ENCODE assay signal across 22 cellular contexts in genomic region chr7:984361-985126, GRCh38. TPM values are rescaled to one million over a fixed set of nuclear protein-coding genes. Genes with fewer than 3 reads are reported as not detected.
"Had no signal": no experiment of that assay in that cellular context is flagged by ENCODE, and none has a peak within 500 bp of the region (broad histone marks: within the 10 kb centered on the region; RNA-seq: fewer than 3 reads in every experiment).

No MANE protein-coding gene starts in this region.

- H3K27me3 Mint-ChIP-seq: activated CD4-positive, alpha-beta T cell treated with anti-CD3 and anti-CD28 coated beads, Interleukin-2, amount 10 ng/mL, durations not matched to agents 24 days and 14 days; activated CD8-positive, alpha-beta memory T cell treated with anti-CD3 and anti-CD28 coated beads, Interleukin-2, amount 10 ng/mL, durations not matched to agents 7 days and 5 days had no signal

- H3K9me3 Mint-ChIP-seq: activated CD4-positive, alpha-beta T cell treated with anti-CD3 and anti-CD28 coated beads, Interleukin-2, amount 10 ng/mL, durations not matched to agents 24 days and 14 days; activated naive CD4-positive, alpha-beta T cell treated with anti-CD3 and anti-CD28 coated beads, Interleukin-2, amount 50 U/mL, for 72 hours; activated T-cell treated with anti-CD3 and anti-CD28 coated beads, Interleukin-2, amount 50 U/mL, for 24 hours; activated T-helper 1 cell treated with anti-CD3 and anti-CD28 coated beads, Interleukin-12 subunit alpha, Interleukin-12 subunit beta, Interleukin-2, Interleukin-4 antibody, amounts not matched to agents 30 ng/mL and 10 ng/mL and 1 ng/mL, durations not matched to agents 14 hours and 24 hours and 36 hours; T-helper 1 cell treated with Interleukin-12 subunit alpha and Interleukin-12 subunit beta and Interleukin-4 antibody, amounts not matched to agents 30 μg/mL and 1 μg/mL, for 36 hours; WTC11 had no signal

- H3K27ac Mint-ChIP-seq: activated CD4-positive, alpha-beta T cell treated with anti-CD3 and anti-CD28 coated beads, Interleukin-2, amount 10 ng/mL, durations not matched to agents 24 days and 14 days; activated CD8-positive, alpha-beta memory T cell treated with anti-CD3 and anti-CD28 coated beads, Interleukin-2, amount 10 ng/mL, durations not matched to agents 7 days and 5 days; activated naive CD4-positive, alpha-beta T cell treated with anti-CD3 and anti-CD28 coated beads, Interleukin-2, amount 50 U/mL, for 72 hours; activated T-cell treated with anti-CD3 and anti-CD28 coated beads, Interleukin-2, amount 50 U/mL, for 24 hours; activated T-helper 1 cell treated with anti-CD3 and anti-CD28 coated beads, Interleukin-12 subunit alpha, Interleukin-12 subunit beta, Interleukin-2, Interleukin-4 antibody, amounts not matched to agents 30 ng/mL and 10 ng/mL and 1 ng/mL, durations not matched to agents 14 hours and 24 hours and 36 hours; T-helper 1 cell treated with Interleukin-12 subunit alpha and Interleukin-12 subunit beta and Interleukin-4 antibody, amounts not matched to agents 30 μg/mL and 1 μg/mL, for 36 hours; WTC11 had no signal

- H3K4me3 Mint-ChIP-seq: activated CD4-positive, alpha-beta T cell treated with anti-CD3 and anti-CD28 coated beads, Interleukin-2, amount 10 ng/mL, durations not matched to agents 24 days and 14 days; activated CD8-positive, alpha-beta memory T cell treated with anti-CD3 and anti-CD28 coated beads, Interleukin-2, amount 10 ng/mL, durations not matched to agents 7 days and 5 days; activated T-cell treated with anti-CD3 and anti-CD28 coated beads, Interleukin-2, amount 50 U/mL, for 24 hours; activated T-helper 1 cell treated with anti-CD3 and anti-CD28 coated beads, Interleukin-12 subunit alpha, Interleukin-12 subunit beta, Interleukin-2, Interleukin-4 antibody, amounts not matched to agents 30 ng/mL and 10 ng/mL and 1 ng/mL, durations not matched to agents 14 hours and 24 hours and 36 hours; T-helper 1 cell treated with Interleukin-12 subunit alpha and Interleukin-12 subunit beta and Interleukin-4 antibody, amounts not matched to agents 30 μg/mL and 1 μg/mL, for 36 hours; WTC11 had no signal

- DNase-seq: activated CD4-positive, alpha-beta T cell treated with anti-CD3 and anti-CD28 coated beads, Interleukin-2, amount 10 ng/mL, durations not matched to agents 24 days and 14 days; activated CD4-positive, alpha-beta T cell treated with anti-CD3 and anti-CD28 coated beads, Interleukin-2, amount 50 U/mL, for 48 hours; activated CD4-positive, CD25-positive, alpha-beta regulatory T cell treated with anti-CD3 and anti-CD28 coated beads, Interleukin-2, amount 50 U/mL, for 72 hours; activated CD8-positive, alpha-beta memory T cell treated with anti-CD3 and anti-CD28 coated beads, Interleukin-2, amount 10 ng/mL, durations not matched to agents 7 days and 5 days; activated effector memory CD4-positive, alpha-beta T cell treated with anti-CD3 and anti-CD28 coated beads, Interleukin-2, amount 50 U/mL, for 16 hours; activated naive CD4-positive, alpha-beta T cell treated with Interleukin-2 at 50 U/mL for 16 hours; activated T-cell treated with anti-CD3 and anti-CD28 coated beads, Interleukin-2, amount 50 U/mL, for 24 hours; cerebellar nuclear complex; Karpas-422; MM.1S; NCI-H1105; NCI-H1436 treated with DMSO at 0.1 percent for 48 hours; NCI-H187; NCI-H2081; PC-3; SHP77 treated with DMSO at 0.1 percent for 48 hours had no signal

- H3K4me1 Mint-ChIP-seq: activated CD4-positive, alpha-beta T cell treated with anti-CD3 and anti-CD28 coated beads, Interleukin-2, amount 10 ng/mL, durations not matched to agents 24 days and 14 days; activated CD8-positive, alpha-beta memory T cell treated with anti-CD3 and anti-CD28 coated beads, Interleukin-2, amount 10 ng/mL, durations not matched to agents 7 days and 5 days had no signal

- H3K36me3 Mint-ChIP-seq: activated CD8-positive, alpha-beta memory T cell treated with anti-CD3 and anti-CD28 coated beads, Interleukin-2, amount 10 ng/mL, durations not matched to agents 7 days and 5 days; activated naive CD4-positive, alpha-beta T cell treated with anti-CD3 and anti-CD28 coated beads, Interleukin-2, amount 50 U/mL, for 72 hours; WTC11 had no signal

- ATAC-seq: activated CD8-positive, alpha-beta memory T cell treated with anti-CD3 and anti-CD28 coated beads, Interleukin-2, amount 10 ng/mL, durations not matched to agents 7 days and 5 days; activated naive CD4-positive, alpha-beta T cell treated with anti-CD3 and anti-CD28 coated beads, Interleukin-2, amount 50 U/mL, for 72 hours; PC-3; WTC11 had no signal

RNA-seq across cellular contexts. Expression of gene CYP2W1, which starts 1.6 kb away (rescaled TPM):
- total RNA-seq: activated CD4-positive, alpha-beta T cell treated with anti-CD3 and anti-CD28 coated beads, Interleukin-2, amount 10 ng/mL, durations not matched to agents 24 days and 14 days; activated CD8-positive, alpha-beta memory T cell treated with anti-CD3 and anti-CD28 coated beads, Interleukin-2, amount 10 ng/mL, durations not matched to agents 7 days and 5 days; activated naive CD4-positive, alpha-beta T cell treated with anti-CD3 and anti-CD28 coated beads, Interleukin-2, amount 50 U/mL, for 72 hours; activated T-helper 1 cell treated with anti-CD3 and anti-CD28 coated beads, Interleukin-12 subunit alpha, Interleukin-12 subunit beta, Interleukin-2, Interleukin-4 antibody, amounts not matched to agents 30 ng/mL and 10 ng/mL and 1 ng/mL, durations not matched to agents 14 hours and 24 hours and 36 hours; cardiac septum; PC-3; SK-MEL-5; WTC11 had no signal
